8 cellular contexts compared by ENCODE assay signal in genomic region chr12:50057000-50057841, GRCh38. TPM values are rescaled to one million over a fixed set of nuclear protein-coding genes. Genes with fewer than 3 reads are reported as not detected.
DNase-seq lines count a peak whose midpoint lies in the region; ATAC-seq and TF ChIP-seq lines count a peak whose summit lies in the region.

Gene ASIC1, plus strand, starts transcription at chr12:50057596. Its CDS starts 1,171 bp downstream, at chr12:50058767.

- intact Hi-C loops in MCF 10A (cut with micrococcal nuclease) = loop anchor here (1.0 to 5.0 kb wide), 3 partner anchors 90 to 280 kb away; no protein-coding TSS in a partner anchor
- intact Hi-C loops in sciatic nerve (cut with DNase I) = loop anchor here (5.0 to 10.0 kb wide), 2 partner anchors 85 to 192 kb away; partner anchors contain the start of gene AQP6

- peak; percentile 3 for DNase-seq in DMS153 treated with DMSO at 0.1 percent for 48 hours (lab: John Stamatoyannopoulos, UW; ENCODE audit: unreplicated experiment)
- peak; percentile 61 for DNase-seq in LHCN-M2 (ENCODE audit: low read depth)
- DNase-seq in T-helper 1 cell = peak in 3 of 5 donors; percentile 15 to 50 (median 17)
- peak; percentile 49 for DNase-seq in MCF 10A (ENCODE audit: unreplicated experiment)
- DNase-seq in sciatic nerve (ENCODE audit: low spot score) = peak; percentile 87
- DNase-seq in cerebellar nuclear complex (lab: John Stamatoyannopoulos, UW) = no peak

- no peak for TF ChIP-seq CTCF in MCF 10A (IDR thresholded peaks at IDR 0.05; ENCODE audit: unreplicated experiment)

- no peaks in the 10 kb centered on the region for H3K9me3 Mint-ChIP-seq in MCF 10A (ENCODE audit: unreplicated experiment)

- ATAC-seq in sciatic nerve = peak; percentile 79
- no peak for ATAC-seq in GM21737 (IDR thresholded peaks at IDR 0.05; ENCODE audit: unreplicated experiment)

- no peak within 1 kb of the TSS for H3K27ac ChIP-seq in iPS-18a (ENCODE audit: low read length)

- peaks cover 18% of the 10 kb centered on the region for H3K4me1 Mint-ChIP-seq in MCF 10A (ENCODE audit: insufficient read depth, unreplicated experiment)

- H3K36me3 Mint-ChIP-seq in MCF 10A (ENCODE audit: insufficient read depth, unreplicated experiment) = no peaks in the 10 kb centered on the region

- no peaks in the 10 kb centered on the region for H3K36me3 ChIP-seq in iPS-18a (ENCODE audit: control insufficient read depth, low read depth, low read length)

- POLR2A ChIA-PET in MCF 10A (lab: Yijun Ruan, JAX) = interaction anchor here (0.7 to 1.9 kb wide), 4 partner anchors 18 to 542 kb away, joined by 3 to 7 read pairs (median 4); no protein-coding TSS in a partner anchor

- peaks cover 10% of the 10 kb centered on the region for H3K4me1 ChIP-seq in iPS-18a (ENCODE audit: control insufficient read depth, low read depth, low read length)

- peaks cover 65% of the 10 kb centered on the region for H3K27me3 ChIP-seq in iPS-18a (ENCODE audit: control insufficient read depth, insufficient read depth, low read length)

- no peaks in the 10 kb centered on the region for H3K9me3 ChIP-seq in iPS-18a (ENCODE audit: control insufficient read depth, low read depth, low read length)

- no peak within 1 kb of the TSS for H3K9ac ChIP-seq in iPS-18a (ENCODE audit: low read length)

- peak within 1 kb of the TSS; percentile 16 for H3K27ac Mint-ChIP-seq in MCF 10A (ENCODE audit: low read depth, unreplicated experiment)

- H3K4me3 ChIP-seq in iPS-18a (ENCODE audit: low read length) = peak within 1 kb of the TSS; percentile 65

- peak within 1 kb of the TSS; percentile 90 for H3K4me3 Mint-ChIP-seq in MCF 10A (ENCODE audit: unreplicated experiment)

- no TSS peak for BruUV-seq in MCF 10A (replicated peaks; lab: Mats Ljungman, UMichigan)

- CTCF ChIA-PET in MCF 10A (lab: Yijun Ruan, JAX) = interaction anchor here (1.1 to 4.4 kb wide), 10 partner anchors 8 to 191 kb away, joined by 3 to 90 read pairs (median 22); no protein-coding TSS in a partner anchor

- H3K27me3 Mint-ChIP-seq in MCF 10A (ENCODE audit: insufficient read depth, unreplicated experiment) = peaks cover 24% of the 10 kb centered on the region

RNA-seq across cellular contexts. Expression of gene ASIC1, which starts in this region (rescaled TPM):
- total RNA-seq in LHCN-M2 (2014; rRNA removed) = 1.2 and 4.3 TPM in 2 replicates
- 2.9 TPM for polyA plus RNA-seq in LHCN-M2 (2012)
- total RNA-seq in MCF 10A (2022) = 1.3 and 1.7 TPM in 2 replicates
- total RNA-seq in sciatic nerve = 5.5 TPM

Comparison
In these comparisons a context has a peak if more than half of its experiments do, and no peak if none do; other contexts are left out.
1. DNase-seq: peak in DMS153 treated with DMSO at 0.1 percent for 48 hours (single experiment), LHCN-M2 (single experiment), T-helper 1 cell (3 of 5), MCF 10A (single experiment) and sciatic nerve (single experiment); none in cerebellar nuclear complex (0 of 2).